In genomic region chr18:23737578-23737977, GRCh38 we compare ENCODE assay signal across 12 cellular contexts. TPM values are rescaled to one million over a fixed set of nuclear protein-coding genes. Genes with fewer than 3 reads are reported as not detected.
"Had no signal": no experiment of that assay in that cellular context is flagged by ENCODE, and none has a peak within 500 bp of the region (broad histone marks: within the 10 kb centered on the region; RNA-seq: fewer than 3 reads in every experiment).

No MANE protein-coding gene starts in this region.

- H3K4me3 ChIP-seq: cardiac muscle cell, dorsolateral prefrontal cortex, vagina had no signal

- H3K9me3 Mint-ChIP-seq: endodermal cell; naive B cell; stimulated activated memory B cell treated with anti-CD40 and anti-IgM and Interleukin-4, amounts not matched to agents 10 μg/mL and 1 μg/mL and 100 μg/mL, for 72 hours had no signal

- H3K27ac Mint-ChIP-seq: activated CD4-positive, alpha-beta T cell treated with anti-CD3 and anti-CD28 coated beads for 36 hours; endodermal cell; naive B cell; stimulated activated memory B cell treated with anti-CD40 and anti-IgM and Interleukin-4, amounts not matched to agents 10 μg/mL and 1 μg/mL and 100 μg/mL, for 72 hours had no signal

- H3K9me3 ChIP-seq: neutrophil, vagina had no signal

- ATAC-seq: activated CD4-positive, alpha-beta T cell treated with anti-CD3 and anti-CD28 coated beads for 36 hours had no signal

- H3K36me3 ChIP-seq: cardiac muscle cell, neutrophil, vagina had no signal

- H3K4me3 Mint-ChIP-seq: activated CD4-positive, alpha-beta T cell treated with anti-CD3 and anti-CD28 coated beads for 36 hours; endodermal cell; stimulated activated memory B cell treated with anti-CD40 and anti-IgM and Interleukin-4, amounts not matched to agents 10 μg/mL and 1 μg/mL and 100 μg/mL, for 72 hours had no signal

- H3K36me3 Mint-ChIP-seq: naive B cell; stimulated activated memory B cell treated with anti-CD40 and anti-IgM and Interleukin-4, amounts not matched to agents 10 μg/mL and 1 μg/mL and 100 μg/mL, for 72 hours had no signal

- H3K27me3 ChIP-seq: cardiac muscle cell, vagina had no signal

- H3K27ac ChIP-seq: cardiac muscle cell, dorsolateral prefrontal cortex, neutrophil, vagina had no signal

- DNase-seq: activated CD4-positive, alpha-beta T cell treated with anti-CD3 and anti-CD28 coated beads for 36 hours; activated naive CD4-positive, alpha-beta T cell; activated T-cell treated with anti-CD3 and anti-CD28 coated beads for 4 hours; dorsolateral prefrontal cortex; endodermal cell; erythroblast; left cardiac atrium; naive B cell had no signal

RNA-seq across cellular contexts. Expression of gene LAMA3, which starts 48.3 kb away (rescaled TPM):
- polyA plus RNA-seq: cardiac muscle cell had no signal
